In the genomic region with DNA sequence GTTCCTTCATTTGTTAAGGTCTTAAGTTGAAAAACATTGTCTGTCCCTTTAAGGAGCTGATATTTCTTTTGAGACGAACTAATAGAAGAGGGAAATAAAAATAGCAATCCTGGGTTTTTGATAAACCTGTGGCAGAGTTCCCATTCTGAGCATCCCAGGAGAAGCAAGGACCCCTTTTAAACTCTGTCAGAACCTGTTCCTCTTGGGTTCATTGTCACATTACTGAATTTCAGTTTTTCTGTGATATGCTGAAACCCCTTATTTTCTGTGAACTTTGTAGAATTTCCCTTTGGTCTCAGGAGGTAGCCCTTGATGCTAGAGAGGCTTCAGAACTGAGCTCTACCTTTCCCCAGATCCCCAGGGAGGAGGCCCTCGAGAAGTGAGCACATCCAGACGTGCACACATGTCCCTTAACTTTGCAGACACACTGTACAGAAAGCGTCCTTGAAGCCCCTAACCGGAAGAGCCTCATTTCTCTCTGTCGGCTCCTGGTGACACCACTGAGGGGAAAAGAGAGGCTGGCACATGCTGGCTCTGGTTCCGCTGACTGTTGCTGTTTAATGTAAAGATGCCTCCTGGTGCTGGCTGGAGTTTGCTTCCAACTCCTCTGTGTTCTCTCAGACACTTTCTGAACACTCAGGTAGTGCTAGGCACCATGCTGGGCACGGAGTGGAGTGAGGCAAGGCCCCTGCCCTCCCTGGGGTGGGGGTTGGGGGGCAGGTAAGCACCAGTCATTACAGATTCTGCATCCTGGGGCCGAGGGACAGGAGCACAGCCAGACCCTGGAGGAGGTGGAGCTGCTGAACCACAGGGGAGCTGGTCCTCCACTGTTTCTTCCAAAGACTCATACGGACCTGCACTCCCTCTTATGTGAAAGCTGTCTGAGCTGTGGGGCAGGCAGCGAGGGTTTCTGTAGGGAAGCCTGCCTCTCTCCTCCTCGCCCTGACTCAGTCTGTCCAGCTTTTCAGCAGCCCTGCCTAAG, we compare ENCODE assay signal across 21 cellular contexts.
DNase-seq lines count a peak whose midpoint lies in the region; ATAC-seq, FAIRE-seq and TF ChIP-seq lines count a peak whose summit lies in the region.
"Had no signal": no experiment of that assay in that cellular context is flagged by ENCODE, and none has a peak within 500 bp of the region (broad histone marks: within the 10 kb centered on the region; RNA-seq: fewer than 3 reads in every experiment).

No MANE protein-coding gene starts in this region.

- CTCF ChIA-PET in activated B cell treated with CpG ODN at 0.5 μM for 24 hours (lab: Charles Lee): no interaction called here

- DNase-seq in GM19239 (ENCODE audit: insufficient read length, low spot score) (no peak), activated B cell treated with CpG ODN at 0.5 μM for 24 hours (no peak), GM19240 (ENCODE audit: insufficient read length, low spot score) (no peak)
- DNase-seq in naive thymus-derived CD8-positive, alpha-beta T cell: no peak
- DNase-seq in activated CD8-positive, alpha-beta memory T cell treated with anti-CD3 and anti-CD28 coated beads for 24 hours: no peak
- DNase-seq: CD4-positive, CD25-positive, alpha-beta regulatory T cell; DMS53; Kasumi-1; MM.1S; NCI-H1105; NCI-H187; NCI-H2171; NCI-H446; NCI-H748 treated with DMSO at 0.1 percent for 48 hours; PC-9; SJCRH30; SW 1271 had no signal

- peak; percentile 85 for FAIRE-seq in GM19239 (lab: Jason Lieb, UNC)
- FAIRE-seq: H54 had no signal

- POLR2A ChIA-PET in activated B cell treated with CpG ODN at 0.5 μM for 24 hours (lab: Charles Lee): interaction anchor here (1.0 kb wide), 1 partner anchor 25 kb away, joined by 5 read pairs; no protein-coding TSS in a partner anchor
- POLR2A ChIA-PET in naive thymus-derived CD8-positive, alpha-beta T cell (lab: Charles Lee): no interaction called here

- ATAC-seq in HG02610 (IDR thresholded peaks at IDR 0.05; ENCODE audit: unreplicated experiment) (peak; percentile 40), activated B cell treated with CpG ODN at 0.5 μM for 24 hours (ENCODE audit: low read depth) (peak; percentile 81)
- ATAC-seq in stimulated activated memory B cell treated with anti-CD40 and anti-IgM and Interleukin-4, amounts not matched to agents 10 μg/mL and 1 μg/mL and 100 μg/mL, for 72 hours: peak; percentile 85
- ATAC-seq in naive thymus-derived CD8-positive, alpha-beta T cell: no peak

- H3K4me3 Mint-ChIP-seq in activated B cell treated with CpG ODN at 0.5 μM for 24 hours: no peak overlapping the region
- no peak overlapping the region for H3K4me3 Mint-ChIP-seq in stimulated activated memory B cell treated with anti-CD40 and anti-IgM and Interleukin-4, amounts not matched to agents 10 μg/mL and 1 μg/mL and 100 μg/mL, for 72 hours
- H3K4me3 Mint-ChIP-seq in naive thymus-derived CD8-positive, alpha-beta T cell: no peak overlapping the region
- H3K4me3 Mint-ChIP-seq: B cell; CD4-positive, CD25-positive, alpha-beta regulatory T cell had no signal

- intact Hi-C loops in activated B cell treated with CpG ODN at 0.5 μM for 24 hours (cut with micrococcal nuclease): loop anchor here (2.0 kb wide), 1 partner anchor 18 kb away; no protein-coding TSS in a partner anchor

- H3K36me3 Mint-ChIP-seq in activated B cell treated with CpG ODN at 0.5 μM for 24 hours (ENCODE audit: low read depth): no peaks in the 10 kb centered on the region
- peaks cover 35% of the 10 kb centered on the region for H3K36me3 Mint-ChIP-seq in stimulated activated memory B cell treated with anti-CD40 and anti-IgM and Interleukin-4, amounts not matched to agents 10 μg/mL and 1 μg/mL and 100 μg/mL, for 72 hours
- H3K36me3 Mint-ChIP-seq in naive thymus-derived CD8-positive, alpha-beta T cell: no peaks in the 10 kb centered on the region
- H3K36me3 Mint-ChIP-seq: CD4-positive, CD25-positive, alpha-beta regulatory T cell had no signal

- H3K27ac Mint-ChIP-seq in activated B cell treated with CpG ODN at 0.5 μM for 24 hours: peak overlapping the region; percentile 31
- peak overlapping the region; percentile 95 for H3K27ac Mint-ChIP-seq in stimulated activated memory B cell treated with anti-CD40 and anti-IgM and Interleukin-4, amounts not matched to agents 10 μg/mL and 1 μg/mL and 100 μg/mL, for 72 hours
- no peak overlapping the region for H3K27ac Mint-ChIP-seq in naive thymus-derived CD8-positive, alpha-beta T cell
- H3K27ac Mint-ChIP-seq: B cell had no signal

- no peaks in the 10 kb centered on the region for H3K9me3 Mint-ChIP-seq in activated B cell treated with CpG ODN at 0.5 μM for 24 hours
- H3K9me3 Mint-ChIP-seq in stimulated activated memory B cell treated with anti-CD40 and anti-IgM and Interleukin-4, amounts not matched to agents 10 μg/mL and 1 μg/mL and 100 μg/mL, for 72 hours: no peaks in the 10 kb centered on the region
- H3K9me3 Mint-ChIP-seq in naive thymus-derived CD8-positive, alpha-beta T cell: no peaks in the 10 kb centered on the region
- H3K9me3 Mint-ChIP-seq: CD4-positive, CD25-positive, alpha-beta regulatory T cell had no signal

- H3K27me3 Mint-ChIP-seq in activated B cell treated with CpG ODN at 0.5 μM for 24 hours: no peaks in the 10 kb centered on the region
- no peaks in the 10 kb centered on the region for H3K27me3 Mint-ChIP-seq in stimulated activated memory B cell treated with anti-CD40 and anti-IgM and Interleukin-4, amounts not matched to agents 10 μg/mL and 1 μg/mL and 100 μg/mL, for 72 hours
- peaks cover 1 to 17% (median 7%) of the 10 kb centered on the region in 5 donors for H3K27me3 Mint-ChIP-seq in naive thymus-derived CD8-positive, alpha-beta T cell
- H3K27me3 Mint-ChIP-seq: B cell had no signal

- peaks cover 21% of the 10 kb centered on the region for H3K4me1 Mint-ChIP-seq in activated B cell treated with CpG ODN at 0.5 μM for 24 hours
- H3K4me1 Mint-ChIP-seq in stimulated activated memory B cell treated with anti-CD40 and anti-IgM and Interleukin-4, amounts not matched to agents 10 μg/mL and 1 μg/mL and 100 μg/mL, for 72 hours: peaks cover 60% of the 10 kb centered on the region
- H3K4me1 Mint-ChIP-seq in naive thymus-derived CD8-positive, alpha-beta T cell: no peaks in the 10 kb centered on the region

- TF ChIP-seq CTCF in activated B cell treated with CpG ODN at 0.5 μM for 24 hours (IDR thresholded peaks at IDR 0.05): no peak

Comparison
In these comparisons a context has a peak if more than half of its experiments do, and no peak if none do; other contexts are left out.
1. ATAC-seq: peak in HG02610 (single experiment), activated B cell treated with CpG ODN at 0.5 μM for 24 hours (single experiment) and stimulated activated memory B cell treated with anti-CD40 and anti-IgM and Interleukin-4, amounts not matched to agents 10 μg/mL and 1 μg/mL and 100 μg/mL, for 72 hours (single experiment); none in naive thymus-derived CD8-positive, alpha-beta T cell (0 of 2).
2. H3K27ac Mint-ChIP-seq: peak in activated B cell treated with CpG ODN at 0.5 μM for 24 hours (single experiment) and stimulated activated memory B cell treated with anti-CD40 and anti-IgM and Interleukin-4, amounts not matched to agents 10 μg/mL and 1 μg/mL and 100 μg/mL, for 72 hours (single experiment); none in naive thymus-derived CD8-positive, alpha-beta T cell (0 of 10).